Comparison of ENCODE assay signal across 11 cellular contexts in the genomic region with DNA sequence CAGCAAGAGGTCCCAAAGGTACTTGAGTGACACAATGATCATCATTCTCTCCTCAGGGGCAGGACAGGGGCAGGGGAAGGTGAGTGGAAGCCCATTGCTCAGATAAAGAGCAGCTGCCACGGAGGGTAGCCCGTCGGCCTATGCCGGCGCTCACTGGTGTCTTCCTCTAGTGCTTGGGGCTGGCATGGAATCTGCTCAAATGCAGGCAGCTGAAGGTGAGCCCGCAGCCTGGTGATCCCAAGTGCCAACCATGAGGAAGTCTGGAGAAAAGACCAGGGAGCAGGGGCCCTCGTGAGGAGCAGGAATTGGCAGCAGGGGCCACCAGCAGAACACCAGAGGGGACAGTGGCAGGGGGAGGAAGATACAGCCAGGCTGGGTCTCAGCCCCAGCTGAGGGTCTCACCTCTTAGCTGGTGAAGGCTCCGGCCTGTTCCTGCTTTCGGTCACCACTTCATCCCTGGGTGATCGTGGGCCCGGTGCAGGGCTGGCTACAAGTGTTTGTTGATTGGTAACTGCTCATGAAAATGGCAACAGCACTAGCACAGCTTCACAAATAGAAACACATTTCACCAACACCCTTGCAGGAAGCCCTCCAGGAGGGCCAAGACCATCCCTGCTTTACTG. TPM values are rescaled to one million over a fixed set of nuclear protein-coding genes. Genes with fewer than 3 reads are reported as not detected.
A peak's percentile ranks its signal among the peaks of the same experiment; 100 is the strongest.
DNase-seq lines count a peak whose midpoint lies in the region; ATAC-seq and TF ChIP-seq lines count a peak whose summit lies in the region.
"Had no signal": no experiment of that assay in that cellular context is flagged by ENCODE, and none has a peak within 500 bp of the region (broad histone marks: within the 10 kb centered on the region; RNA-seq: fewer than 3 reads in every experiment).

No MANE protein-coding gene starts in this region.

- H3K27ac ChIP-seq in CD8-positive, alpha-beta memory T cell (ENCODE audit: low read depth, low read length) = no peak overlapping the region
- H3K27ac ChIP-seq in naive thymus-derived CD4-positive, alpha-beta T cell (ENCODE audit: low read depth, low read length) = peak overlapping the region; percentile 27
- H3K27ac ChIP-seq: SJCRH30 had no signal

- peaks cover 38 to 57% (median 42%) of the 10 kb centered on the region in 3 donors for H3K4me1 Mint-ChIP-seq in CD8-positive, alpha-beta memory T cell
- H3K4me1 Mint-ChIP-seq in HFFc6 (ENCODE audit: low read depth) = peaks cover 12% of the 10 kb centered on the region
- peaks cover 69% of the 10 kb centered on the region for H3K4me1 Mint-ChIP-seq in activated naive CD8-positive, alpha-beta T cell treated with anti-CD3 and anti-CD28 coated beads, Interleukin-2, amount 50 U/mL, for 24 hours
- H3K4me1 Mint-ChIP-seq in naive thymus-derived CD4-positive, alpha-beta T cell = peaks cover 35 to 59% (median 53%) of the 10 kb centered on the region in 7 donors

- H3K9me3 ChIP-seq in CD8-positive, alpha-beta memory T cell (ENCODE audit: low read length) = no peaks in the 10 kb centered on the region
- no peaks in the 10 kb centered on the region for H3K9me3 ChIP-seq in naive thymus-derived CD4-positive, alpha-beta T cell (ENCODE audit: control insufficient read depth in 2 of 3, low read length in 3 of 3)
- H3K9me3 ChIP-seq: SJCRH30 had no signal

- H3K4me1 ChIP-seq in CD8-positive, alpha-beta memory T cell (ENCODE audit: insufficient read depth, low read length) = peaks cover 38% of the 10 kb centered on the region
- peaks cover 23 to 28% of the 10 kb centered on the region in 2 donors for H3K4me1 ChIP-seq in naive thymus-derived CD4-positive, alpha-beta T cell (ENCODE audit: control insufficient read depth in 2 of 2, insufficient read depth in 2 of 2, low read length in 2 of 2)

- POLR2A ChIA-PET in CD8-positive, alpha-beta memory T cell (lab: Charles Lee) = no interaction called here
- POLR2A ChIA-PET in naive thymus-derived CD4-positive, alpha-beta T cell (lab: Charles Lee) = no interaction called here

- intact Hi-C loops in naive thymus-derived CD4-positive, alpha-beta T cell (cut with micrococcal nuclease) = loop anchor here in 1 of 2 donors (2.0 kb wide), 1 partner anchor 24 kb away; a partner anchor contains a TSS

- peaks cover 14% of the 10 kb centered on the region for H3K36me3 ChIP-seq in CD8-positive, alpha-beta memory T cell (ENCODE audit: insufficient read depth, low read length)
- peaks cover 0 to 72% (median 3%) of the 10 kb centered on the region in 3 experiments for H3K36me3 ChIP-seq in naive thymus-derived CD4-positive, alpha-beta T cell (ENCODE audit: control insufficient read depth in 2 of 3, insufficient read depth in 3 of 3, low read length in 3 of 3)

- no peaks in the 10 kb centered on the region for H3K27me3 Mint-ChIP-seq in CD8-positive, alpha-beta memory T cell
- peaks cover 3% of the 10 kb centered on the region for H3K27me3 Mint-ChIP-seq in HFFc6 (ENCODE audit: insufficient read depth)
- H3K27me3 Mint-ChIP-seq in activated naive CD8-positive, alpha-beta T cell treated with anti-CD3 and anti-CD28 coated beads, Interleukin-2, amount 50 U/mL, for 24 hours = no peaks in the 10 kb centered on the region
- no peaks in the 10 kb centered on the region for H3K27me3 Mint-ChIP-seq in naive thymus-derived CD4-positive, alpha-beta T cell

- TF ChIP-seq CTCF in HFFc6 (IDR thresholded peaks at IDR 0.05) = no peak

- DNase-seq in CD8-positive, alpha-beta memory T cell = peak in 1 of 5 donors; percentile 36
- DNase-seq in HFFc6 (no peak), NOMO-1 treated with DMSO at 0.1 percent for 48 hours (lab: John Stamatoyannopoulos, UW; ENCODE audit: unreplicated experiment) (no peak)
- DNase-seq in activated naive CD8-positive, alpha-beta T cell treated with anti-CD3 and anti-CD28 coated beads, Interleukin-2, amount 50 U/mL, for 24 hours = no peak
- no peak for DNase-seq in naive thymus-derived CD4-positive, alpha-beta T cell
- DNase-seq: NCI-H1092 treated with DMSO at 0.1 percent for 48 hours, NCI-H526 had no signal

- no peaks in the 10 kb centered on the region for H3K9me3 Mint-ChIP-seq in CD8-positive, alpha-beta memory T cell
- no peaks in the 10 kb centered on the region for H3K9me3 Mint-ChIP-seq in HFFc6
- no peaks in the 10 kb centered on the region for H3K9me3 Mint-ChIP-seq in activated naive CD8-positive, alpha-beta T cell treated with anti-CD3 and anti-CD28 coated beads, Interleukin-2, amount 50 U/mL, for 24 hours
- H3K9me3 Mint-ChIP-seq in naive thymus-derived CD4-positive, alpha-beta T cell = no peaks in the 10 kb centered on the region

- peak overlapping the region; percentile 86 to 96 (median 92) for H3K27ac Mint-ChIP-seq in CD8-positive, alpha-beta memory T cell
- H3K27ac Mint-ChIP-seq in HFFc6 = peak overlapping the region; percentile 66
- peak overlapping the region; percentile 92 for H3K27ac Mint-ChIP-seq in activated naive CD8-positive, alpha-beta T cell treated with anti-CD3 and anti-CD28 coated beads, Interleukin-2, amount 50 U/mL, for 24 hours
- H3K27ac Mint-ChIP-seq in naive thymus-derived CD4-positive, alpha-beta T cell = peak overlapping the region; percentile 61 to 93 (median 88)

- no peaks in the 10 kb centered on the region for H3K27me3 ChIP-seq in CD8-positive, alpha-beta memory T cell (ENCODE audit: insufficient read depth, low read length, poor library complexity, severe bottlenecking)
- H3K27me3 ChIP-seq in naive thymus-derived CD4-positive, alpha-beta T cell (ENCODE audit: control insufficient read depth in 2 of 2, insufficient read depth in 2 of 2, low read length in 2 of 2) = no peaks in the 10 kb centered on the region
- H3K27me3 ChIP-seq: SJCRH30 had no signal

- peak overlapping the region; percentile 24 to 90 (median 49) for H3K4me3 Mint-ChIP-seq in CD8-positive, alpha-beta memory T cell
- H3K4me3 Mint-ChIP-seq in HFFc6 = no peak overlapping the region
- H3K4me3 Mint-ChIP-seq in activated naive CD8-positive, alpha-beta T cell treated with anti-CD3 and anti-CD28 coated beads, Interleukin-2, amount 50 U/mL, for 24 hours = peak overlapping the region; percentile 67
- H3K4me3 Mint-ChIP-seq in naive thymus-derived CD4-positive, alpha-beta T cell = peak overlapping the region in 8 of 10 donors; percentile 43 to 78 (median 63)

- H3K36me3 Mint-ChIP-seq in CD8-positive, alpha-beta memory T cell = peaks cover 0 to 67% (median 7%) of the 10 kb centered on the region in 3 donors
- H3K36me3 Mint-ChIP-seq in HFFc6 (ENCODE audit: low read depth) = peaks cover 19% of the 10 kb centered on the region
- H3K36me3 Mint-ChIP-seq in activated naive CD8-positive, alpha-beta T cell treated with anti-CD3 and anti-CD28 coated beads, Interleukin-2, amount 50 U/mL, for 24 hours (ENCODE audit: low read depth) = peaks cover 55% of the 10 kb centered on the region
- peaks cover 0 to 45% (median 19%) of the 10 kb centered on the region in 5 donors for H3K36me3 Mint-ChIP-seq in naive thymus-derived CD4-positive, alpha-beta T cell

- no peak overlapping the region for H3K4me3 ChIP-seq in CD8-positive, alpha-beta memory T cell (ENCODE audit: low read length)
- no peak overlapping the region for H3K4me3 ChIP-seq in naive thymus-derived CD4-positive, alpha-beta T cell (ENCODE audit: low read length)
- H3K4me3 ChIP-seq: SJCRH30 had no signal

- CTCF ChIA-PET in CD8-positive, alpha-beta memory T cell (lab: Charles Lee) = interaction anchor here (1.0 to 1.6 kb wide), 2 partner anchors 52 to 78 kb away, joined by 4 read pairs; a partner anchor contains a TSS
- CTCF ChIA-PET in naive thymus-derived CD4-positive, alpha-beta T cell (lab: Charles Lee) = no interaction called here

- ATAC-seq in activated naive CD8-positive, alpha-beta T cell treated with anti-CD3 and anti-CD28 coated beads, Interleukin-2, amount 50 U/mL, for 24 hours = no peak
- ATAC-seq in naive thymus-derived CD4-positive, alpha-beta T cell = peak; percentile 2
- ATAC-seq in GM18498 (IDR thresholded peaks at IDR 0.05; ENCODE audit: unreplicated experiment) (no peak), GM21447 (IDR thresholded peaks at IDR 0.05; ENCODE audit: unreplicated experiment) (no peak), HG02973 (IDR thresholded peaks at IDR 0.05; ENCODE audit: unreplicated experiment) (no peak)

RNA-seq across cellular contexts. Expression of a gene that starts 24.7 kb away (rescaled TPM):
- total RNA-seq in CD8-positive, alpha-beta memory T cell = 10 to 100 TPM; 83.7 to 90.5 TPM
- polyA plus RNA-seq in CD8-positive, alpha-beta memory T cell = 95.7 TPM
- 10 to 100 TPM; 76.4 to 84.1 (median 77.2) TPM for total RNA-seq in HFFc6 (2021; fragmentation: NEBNext Ultra II Directional; extraction: Animal tissue kit (Norgen Biotek cat#: 25700))
- total RNA-seq in naive thymus-derived CD4-positive, alpha-beta T cell = 100 to 1,000 TPM in 1 of 5 experiments, 10 to 100 TPM in 4; 70.3 to 153 (median 96.9) TPM
- 10 to 100 TPM; 80.1 to 98.1 TPM for polyA plus RNA-seq in naive thymus-derived CD4-positive, alpha-beta T cell

RNA-seq across cellular contexts. Expression of a gene that starts 29.5 kb away (rescaled TPM):
- 10 to 100 TPM; 24.6 to 25.0 TPM for total RNA-seq in CD8-positive, alpha-beta memory T cell
- polyA plus RNA-seq in CD8-positive, alpha-beta memory T cell = 28.6 TPM
- total RNA-seq in HFFc6 (2021; fragmentation: NEBNext Ultra II Directional; extraction: Animal tissue kit (Norgen Biotek cat#: 25700)) = 10 to 100 TPM; 36.7 to 47.0 (median 42.1) TPM
- total RNA-seq in naive thymus-derived CD4-positive, alpha-beta T cell = 10 to 100 TPM; 26.3 to 45.7 (median 35.4) TPM
- 10 to 100 TPM; 19.9 to 24.3 TPM for polyA plus RNA-seq in naive thymus-derived CD4-positive, alpha-beta T cell

RNA-seq across cellular contexts. Expression of a gene that starts 52.2 kb away (rescaled TPM):
- 10 to 100 TPM; 24.6 to 28.7 TPM for total RNA-seq in CD8-positive, alpha-beta memory T cell
- 12.0 TPM for polyA plus RNA-seq in CD8-positive, alpha-beta memory T cell
- 10 to 100 TPM in 3 of 6 experiments, 1 to 10 TPM in 3; 8.4 to 11.8 (median 10.1) TPM for total RNA-seq in HFFc6 (2021; fragmentation: NEBNext Ultra II Directional; extraction: Animal tissue kit (Norgen Biotek cat#: 25700))
- total RNA-seq in naive thymus-derived CD4-positive, alpha-beta T cell = 10 to 100 TPM in 1 of 5 experiments, 1 to 10 TPM in 4; 2.4 to 27.7 (median 9.4) TPM
- polyA plus RNA-seq in naive thymus-derived CD4-positive, alpha-beta T cell = 10 to 100 TPM; 12.6 to 16.0 TPM
